9 cellular contexts compared by ENCODE assay signal in the genomic region with DNA sequence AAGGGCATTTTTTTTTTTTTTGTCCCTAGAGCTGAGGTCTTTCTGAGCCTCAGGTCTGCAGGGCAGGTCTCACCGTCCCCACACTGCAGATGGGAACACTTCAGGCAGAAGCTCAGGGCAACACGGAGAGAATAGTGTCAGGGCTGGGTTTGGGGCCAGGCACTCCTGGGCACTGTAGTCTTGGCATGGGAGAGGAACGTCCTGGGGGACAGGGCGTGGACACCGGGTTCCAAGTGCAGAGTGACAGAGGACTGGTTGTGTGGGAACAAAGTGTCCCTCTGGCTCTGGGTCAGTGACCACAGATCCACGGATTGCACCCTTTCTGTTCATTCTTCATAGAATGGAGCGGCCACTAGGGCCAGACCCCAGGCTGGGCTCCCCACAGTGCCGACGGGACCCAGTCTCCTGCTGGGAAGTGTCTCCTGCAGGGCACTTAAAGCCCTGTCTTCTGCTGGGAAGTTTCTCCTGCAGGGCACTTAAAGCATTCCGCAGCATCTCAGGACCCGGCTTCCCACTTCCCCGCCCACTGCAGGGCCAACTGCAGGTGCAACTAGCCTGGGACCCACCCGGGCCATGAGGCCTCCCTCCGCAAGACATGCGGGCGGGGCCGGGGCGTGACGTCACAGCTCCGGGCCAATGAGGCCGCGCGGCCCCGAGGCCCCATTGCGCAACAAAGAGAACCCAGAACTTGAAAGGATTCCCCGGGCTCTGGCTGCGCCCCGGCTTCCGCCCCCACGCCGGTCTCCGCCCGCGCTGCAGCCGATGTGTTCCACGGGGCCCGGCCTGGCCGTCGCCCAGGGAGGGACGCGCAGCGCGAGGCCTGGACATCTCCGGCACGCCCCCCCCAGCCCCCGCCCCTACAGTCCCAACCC. TPM values are rescaled to one million over a fixed set of nuclear protein-coding genes. Genes with fewer than 3 reads are reported as not detected.
DNase-seq lines count a peak whose midpoint lies in the region; ATAC-seq, FAIRE-seq and TF ChIP-seq lines count a peak whose summit lies in the region.
"Had no signal": no experiment of that assay in that cellular context is flagged by ENCODE, and none has a peak within 500 bp of the region (broad histone marks: within the 10 kb centered on the region; RNA-seq: fewer than 3 reads in every experiment).

No MANE protein-coding gene starts in this region.

- peak; percentile 89 for DNase-seq in GM12892 (ENCODE audit: insufficient read length)
- DNase-seq in HTR-8/SVneo (ENCODE audit: insufficient read length, low spot score) = peak; percentile 81
- DNase-seq in SK-N-MC (ENCODE audit: low read depth, low spot score) = no peak
- peak; percentile 14 to 72 (median 30) for DNase-seq in activated naive CD4-positive, alpha-beta T cell (lab: John Stamatoyannopoulos, UW)
- peak; percentile 91 for DNase-seq in germinal center (ENCODE audit: low spot score)
- DNase-seq in pons (ENCODE audit: low spot score) = peak; percentile 29
- DNase-seq in tibial nerve (ENCODE audit: low spot score in 2 of 2) = peak; percentile 73 to 78

- peak; percentile 24 to 64 for TF ChIP-seq EP300 in tibial nerve (IDR thresholded peaks at IDR 0.05)

- peak; percentile 77 for FAIRE-seq in GM12892 (lab: Jason Lieb, UNC)
- peak; percentile 48 for FAIRE-seq in HTR-8/SVneo (lab: Jason Lieb, UNC)

- peaks cover 0 to 51% (median 19%) of the 10 kb centered on the region in 4 donors for H3K4me1 ChIP-seq in tibial nerve

- no peak for TF ChIP-seq CTCF in tibial nerve (IDR thresholded peaks at IDR 0.05)

- 19 to 24% methylated on average over 11 to 14 of the region's 46 CpGs for whole genome bisulfite sequencing in tibial nerve, 2 donors

- H3K9me3 ChIP-seq in SK-N-MC (ENCODE audit: low read depth, low read length) (no peaks in the 10 kb centered on the region), tibial nerve (no peaks in the 10 kb centered on the region)

- H3K27me3 ChIP-seq in tibial nerve = peaks cover 0 to 24% of the 10 kb centered on the region in 2 donors

- H3K36me3 ChIP-seq in SK-N-MC (ENCODE audit: insufficient read depth, low read length) = no peaks in the 10 kb centered on the region
- H3K36me3 ChIP-seq in tibial nerve = peaks cover 0 to 3% (median 0%) of the 10 kb centered on the region in 3 donors

- TF ChIP-seq POLR2A in GM12892 (IDR thresholded peaks at IDR 0.05; ENCODE audit: low read depth, low read length) (no peak), tibial nerve (IDR thresholded peaks at IDR 0.05) (no peak)

- H3K27ac ChIP-seq in SK-N-MC = no peak overlapping the region
- H3K27ac ChIP-seq in tibial nerve = peak overlapping the region; percentile 72 to 94 (median 83)

- no peak overlapping the region for H3K9ac ChIP-seq in SK-N-MC (ENCODE audit: insufficient read length)

- no peak for ATAC-seq in HG02678 (IDR thresholded peaks at IDR 0.05; ENCODE audit: unreplicated experiment)

- H3K4me3 ChIP-seq in SK-N-MC (peak overlapping the region; percentile 88), tibial nerve (peak overlapping the region; percentile 58 to 83 (median 66))

RNA-seq across cellular contexts. Expression of a gene that starts 1.2 kb away (rescaled TPM):
- polyA plus RNA-seq in GM12892 (2012; ENCODE audit: missing spikeins) = 1.9 TPM
- total RNA-seq in tibial nerve = 10 to 100 TPM; 10.3 to 12.7 (median 11.3) TPM

RNA-seq across cellular contexts. Expression of a gene that starts 15.7 kb away (rescaled TPM):
- polyA plus RNA-seq in GM12892 (2012; ENCODE audit: missing spikeins) = not detected
- total RNA-seq in tibial nerve = not detected
- total RNA-seq: pulmonary artery endothelial cell had no signal

RNA-seq across cellular contexts. Expression of a gene that starts 24.0 kb away (rescaled TPM):
- 22.1 TPM for polyA plus RNA-seq in GM12892 (2012; ENCODE audit: missing spikeins)
- 10 to 100 TPM; 49.0 to 53.2 (median 51.4) TPM for total RNA-seq in tibial nerve

RNA-seq across cellular contexts. Expression of a gene that starts 53.8 kb away (rescaled TPM):
- polyA plus RNA-seq in GM12892 (2012; ENCODE audit: missing spikeins) = 13.3 TPM
- total RNA-seq in tibial nerve = 100 to 1,000 TPM in 1 of 4 donors, 10 to 100 TPM in 3; 22.3 to 128 (median 42.3) TPM
